In genomic region chr9:113547501-113547900, GRCh38 we compare ENCODE assay signal across 15 cellular contexts.
DNase-seq lines count a peak whose midpoint lies in the region; ATAC-seq, FAIRE-seq and TF ChIP-seq lines count a peak whose summit lies in the region.
"Had no signal": no experiment of that assay in that cellular context is flagged by ENCODE, and none has a peak within 500 bp of the region (broad histone marks: within the 10 kb centered on the region; RNA-seq: fewer than 3 reads in every experiment).

No MANE protein-coding gene starts in this region.

- TF ChIP-seq RAD21 in HepG2 (CRISPR knock-in tag; IDR thresholded peaks at IDR 0.05) = no peak

- peaks cover 64% of the 10 kb centered on the region for H3K36me3 Mint-ChIP-seq in activated T-cell treated with anti-CD3 and anti-CD28 coated beads, Interleukin-2, amount 50 U/mL, for 24 hours (ENCODE audit: low read depth)
- no peaks in the 10 kb centered on the region for H3K36me3 Mint-ChIP-seq in activated naive CD8-positive, alpha-beta T cell
- H3K36me3 Mint-ChIP-seq in stimulated activated effector memory CD8-positive, alpha-beta T cell treated with anti-CD3 and anti-CD28 coated beads, Interleukin-12 subunit alpha, Interleukin-12 subunit beta, amount 100 ng/mL, for 72 hours = peaks cover 74% of the 10 kb centered on the region

- no peaks in the 10 kb centered on the region for H3K79me2 ChIP-seq in HepG2 (ENCODE audit: insufficient read depth, low read length)

- POLR2A ChIA-PET in HepG2 (lab: Yijun Ruan, JAX) = interaction anchor here (1.0 to 1.7 kb wide), 3 partner anchors 18 to 137 kb away, joined by 3 to 6 read pairs (median 3); partner anchors contain the start of genes C9orf43 and POLE3

- H3K27ac ChIP-seq in HepG2 (ENCODE audit: extremely low read length, insufficient read depth, low read length) = peak overlapping the region; percentile 54
- H3K27ac ChIP-seq: SK-N-MC, VCaP had no signal

- H4K20me1 ChIP-seq in HepG2 (ENCODE audit: insufficient read depth, low read length) = no peaks in the 10 kb centered on the region

- no peak overlapping the region for H3K9ac ChIP-seq in HepG2 (ENCODE audit: insufficient read depth, low read depth, low read length)

- H3K4me1 Mint-ChIP-seq in activated T-cell treated with anti-CD3 and anti-CD28 coated beads, Interleukin-2, amount 50 U/mL, for 24 hours (ENCODE audit: low read depth) = peaks cover 42% of the 10 kb centered on the region
- peaks cover 42% of the 10 kb centered on the region for H3K4me1 Mint-ChIP-seq in activated naive CD8-positive, alpha-beta T cell (ENCODE audit: low read depth)
- peaks cover 69% of the 10 kb centered on the region for H3K4me1 Mint-ChIP-seq in stimulated activated effector memory CD8-positive, alpha-beta T cell treated with anti-CD3 and anti-CD28 coated beads, Interleukin-12 subunit alpha, Interleukin-12 subunit beta, amount 100 ng/mL, for 72 hours

- H2AFZ ChIP-seq in HepG2 (ENCODE audit: low read length) = no peak overlapping the region

- no peak for FAIRE-seq in HepG2 (lab: Jason Lieb, UNC)
- FAIRE-seq: D721Med had no signal

- peaks cover 41% of the 10 kb centered on the region for H3K4me1 ChIP-seq in HepG2 (ENCODE audit: insufficient read depth, low read length)
- no peaks in the 10 kb centered on the region for H3K4me1 ChIP-seq in HAP-1

- H3K9me3 ChIP-seq in HepG2 (ENCODE audit: low read length) (no peaks in the 10 kb centered on the region), HAP-1 (no peaks in the 10 kb centered on the region)
- H3K9me3 ChIP-seq: breast epithelium, MG63 had no signal

- H3K36me3 ChIP-seq in HepG2 (replicated peaks in 1 of 2; ENCODE audit: control insufficient read depth in 1 of 2, insufficient read depth in 2 of 2, low read length in 2 of 2) = peaks cover 5 to 14% of the 10 kb centered on the region in 2 experiments; a peak in 3 of 5 replicates
- no peaks in the 10 kb centered on the region for H3K36me3 ChIP-seq in HAP-1 (replicated peaks)
- H3K36me3 ChIP-seq: breast epithelium, MG63 had no signal

- H3K4me2 ChIP-seq in HepG2 (ENCODE audit: low read depth, low read length) = peak overlapping the region; percentile 64

- H3K27me3 ChIP-seq in HepG2 (ENCODE audit: control insufficient read depth in 1 of 2, insufficient read depth in 2 of 2, low read length in 2 of 2) = no peaks in the 10 kb centered on the region
- H3K27me3 ChIP-seq in HAP-1 (ENCODE audit: low read depth) = no peaks in the 10 kb centered on the region; the same call in 1 of the 2 replicates
- H3K27me3 ChIP-seq: breast epithelium, MG63 had no signal

- DNase-seq in activated T-cell treated with anti-CD3 and anti-CD28 coated beads, Interleukin-2, amount 50 U/mL, for 24 hours = no peak
- DNase-seq in activated T-cell treated with anti-CD3 and anti-CD28 coated beads, Interleukin-2, amount 50 U/mL, for 48 hours = no peak
- DNase-seq in HepG2 (ENCODE audit: low spot score) (no peak), HAP-1 (ENCODE audit: low spot score in 2 of 2) (no peak)
- DNase-seq in stimulated activated effector memory CD8-positive, alpha-beta T cell treated with anti-CD3 and anti-CD28 coated beads, Interleukin-12 subunit alpha, Interleukin-12 subunit beta, amount 100 ng/mL, for 72 hours (ENCODE audit: low spot score in 2 of 2) = no peak
- DNase-seq: HFFc6; MG63; NK-92 treated with Interleukin-12 subunit alpha and Interleukin-12 subunit beta, amount 100 ng/mL, for 24 hours had no signal

- CTCF ChIA-PET in HepG2 (lab: Yijun Ruan, JAX; ENCODE audit: low intra/inter-chr PET ratio, low total read pairs) = no interaction called here

- in situ Hi-C loops in HepG2 (cut with HindIII; ENCODE audit: extremely low pct_ligation_motif_present, low pct_unique_long_range_greater_than_20kb) = no loop called here
- in situ Hi-C loops in HAP-1 (cut with MboI; ENCODE audit: low sequenced_read_pairs) = no loop called here

- intact Hi-C loops in HepG2 (cut with micrococcal nuclease; ENCODE audit: unreplicated experiment) = no loop called here

- TF ChIP-seq EP300 in HepG2 (IDR thresholded peaks at IDR 0.05; ENCODE audit: low read depth in 2 of 2, low read length in 2 of 2) (no peak), HepG2 (CRISPR knock-in tag; IDR thresholded peaks at IDR 0.05; ENCODE audit: borderline replicate concordance) (no peak)

- H3K4me3 ChIP-seq in HepG2 (replicated peaks in 1 of 3; ENCODE audit: insufficient read depth in 1 of 3, low read depth in 2 of 3, low read length in 3 of 3) = no peak overlapping the region; a peak in 1 of 6 replicates
- no peak overlapping the region for H3K4me3 ChIP-seq in HAP-1
- H3K4me3 ChIP-seq: breast epithelium, MG63, SK-N-MC had no signal

- peak overlapping the region; percentile 94 for H3K27ac Mint-ChIP-seq in activated T-cell treated with anti-CD3 and anti-CD28 coated beads, Interleukin-2, amount 50 U/mL, for 24 hours
- H3K27ac Mint-ChIP-seq in activated naive CD8-positive, alpha-beta T cell = peak overlapping the region; percentile 92
- peak overlapping the region; percentile 94 for H3K27ac Mint-ChIP-seq in stimulated activated effector memory CD8-positive, alpha-beta T cell treated with anti-CD3 and anti-CD28 coated beads, Interleukin-12 subunit alpha, Interleukin-12 subunit beta, amount 100 ng/mL, for 72 hours

- H3K9me3 Mint-ChIP-seq in activated T-cell treated with anti-CD3 and anti-CD28 coated beads, Interleukin-2, amount 50 U/mL, for 24 hours = no peaks in the 10 kb centered on the region
- no peaks in the 10 kb centered on the region for H3K9me3 Mint-ChIP-seq in activated naive CD8-positive, alpha-beta T cell (ENCODE audit: low read depth)
- no peaks in the 10 kb centered on the region for H3K9me3 Mint-ChIP-seq in stimulated activated effector memory CD8-positive, alpha-beta T cell treated with anti-CD3 and anti-CD28 coated beads, Interleukin-12 subunit alpha, Interleukin-12 subunit beta, amount 100 ng/mL, for 72 hours
- H3K9me3 Mint-ChIP-seq: HFFc6 had no signal

- no peak for TF ChIP-seq CTCF in HepG2 (CRISPR knock-in tag; IDR thresholded peaks at IDR 0.05)

- ATAC-seq in HepG2 = no peak
- ATAC-seq in stimulated activated effector memory CD8-positive, alpha-beta T cell treated with anti-CD3 and anti-CD28 coated beads, Interleukin-12 subunit alpha, Interleukin-12 subunit beta, amount 100 ng/mL, for 72 hours = no peak
- ATAC-seq in HG03432 (IDR thresholded peaks at IDR 0.05; ENCODE audit: unreplicated experiment) = no peak
- ATAC-seq in GM18907 (IDR thresholded peaks at IDR 0.05; ENCODE audit: unreplicated experiment) = no peak

- 92% methylated on average over 5 of the region's 5 CpGs for WGBS in HepG2 (ENCODE audit: low lambda C conversion rate)

- no peak for TF ChIP-seq POLR2A in HepG2 (IDR thresholded peaks at IDR 0.05; ENCODE audit: insufficient read depth in 1 of 2, low read depth in 2 of 2, low read length in 2 of 2)

- no peaks in the 10 kb centered on the region for H3K27me3 Mint-ChIP-seq in activated T-cell treated with anti-CD3 and anti-CD28 coated beads, Interleukin-2, amount 50 U/mL, for 24 hours
- H3K27me3 Mint-ChIP-seq in activated naive CD8-positive, alpha-beta T cell = no peaks in the 10 kb centered on the region

- no peak overlapping the region for H3K4me3 Mint-ChIP-seq in activated T-cell treated with anti-CD3 and anti-CD28 coated beads, Interleukin-2, amount 50 U/mL, for 24 hours
- H3K4me3 Mint-ChIP-seq in activated naive CD8-positive, alpha-beta T cell = peak overlapping the region; percentile 33
- peak overlapping the region; percentile 42 for H3K4me3 Mint-ChIP-seq in stimulated activated effector memory CD8-positive, alpha-beta T cell treated with anti-CD3 and anti-CD28 coated beads, Interleukin-12 subunit alpha, Interleukin-12 subunit beta, amount 100 ng/mL, for 72 hours
- H3K4me3 Mint-ChIP-seq: HFFc6 had no signal

- BruUV-seq in HepG2 (replicated peaks; lab: Mats Ljungman, UMichigan) = no TSS peak

TF ChIP-seq in HepG2, 621 proteins besides CTCF, POLR2A, EP300 and RAD21 (continues in another document):
- no peak for TF ChIP-seq PAX8 (CRISPR knock-in tag; IDR thresholded peaks at IDR 0.05; ENCODE audit: borderline replicate concordance)
- no peak for TF ChIP-seq ZFP37 (CRISPR knock-in tag; IDR thresholded peaks at IDR 0.05; ENCODE audit: borderline replicate concordance)
- no peak for TF ChIP-seq ZBTB7A (CRISPR knock-in tag; IDR thresholded peaks at IDR 0.05)
- TF ChIP-seq USF2 (IDR thresholded peaks at IDR 0.05; ENCODE audit: low read depth, low read length) = no peak
- no peak for TF ChIP-seq USF2 (CRISPR knock-in tag; IDR thresholded peaks at IDR 0.05; ENCODE audit: borderline replicate concordance)
- TF ChIP-seq PAF1 (CRISPR knock-in tag; IDR thresholded peaks at IDR 0.05) = no peak
- TF ChIP-seq ZNF326 (CRISPR knock-in tag; IDR thresholded peaks at IDR 0.05; ENCODE audit: borderline replicate concordance) = no peak
